ENCODE assay signal across 1 cellular context in genomic region chr4:156710571-156711195, GRCh38.
TF ChIP-seq lines count a peak whose summit lies in the region.

No MANE protein-coding gene starts in this region.

TF ChIP-seq in GM23338, 12 proteins besides CTCF, POLR2A, EP300 and RAD21 (continued from another document):
- no peak for TF ChIP-seq ZNF462 (CRISPR knock-in tag; IDR thresholded peaks at IDR 0.05)
- TF ChIP-seq REST (IDR thresholded peaks at IDR 0.05; ENCODE audit: unreplicated experiment) = no peak
- no peak for TF ChIP-seq POLR2AphosphoS5 (IDR thresholded peaks at IDR 0.05; ENCODE audit: low read depth)
- TF ChIP-seq JUNB (IDR thresholded peaks at IDR 0.05; ENCODE audit: unreplicated experiment) = no peak
